In the genomic region with DNA sequence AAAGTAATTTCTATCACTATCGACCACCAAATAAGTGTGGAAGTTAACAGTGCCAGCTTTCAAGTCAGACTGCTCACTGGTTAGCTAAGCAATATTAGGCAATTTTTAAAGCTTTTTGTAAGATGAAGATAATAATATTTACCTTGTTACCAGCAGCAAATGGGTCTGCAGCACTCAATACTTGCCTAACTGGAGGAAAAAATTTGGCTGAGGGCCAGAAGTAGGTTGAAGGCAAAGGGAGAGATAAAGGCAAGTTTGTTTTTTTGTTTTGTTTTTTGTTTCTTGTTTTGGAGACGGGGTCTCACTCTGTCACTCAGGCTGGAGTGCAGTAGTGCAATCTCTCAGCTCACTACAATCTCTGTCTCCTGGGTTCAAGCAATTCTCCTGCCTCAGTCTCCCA, we compare ENCODE assay signal across 34 cellular contexts.
"Had no signal": no experiment of that assay in that cellular context is flagged by ENCODE, and none has a peak within 500 bp of the region (broad histone marks: within the 10 kb centered on the region; RNA-seq: fewer than 3 reads in every experiment).

No MANE protein-coding gene starts in this region.

- H3K9me3 ChIP-seq: body of pancreas, breast epithelium had no signal

- ATAC-seq: activated CD8-positive, alpha-beta T cell treated with anti-CD3 and anti-CD28 coated beads for 36 hours; activated naive CD4-positive, alpha-beta T cell treated with anti-CD3 and anti-CD28 coated beads, Interleukin-2, amount 50 U/mL, for 72 hours; activated T-cell treated with anti-CD3 and anti-CD28 coated beads, Interleukin-2, amount 50 U/mL, for 4 hours; activated T-cell treated with anti-CD3 and anti-CD28 coated beads, Interleukin-2, amount 50 U/mL, for 72 hours; activated T-helper 17 cell treated with anti-CD3 and anti-CD28 coated beads, Interleukin-2, amount 50 U/mL, for 72 hours; body of pancreas had no signal

- DNase-seq: activated B cell treated with CpG ODN at 0.5 μM for 24 hours; activated CD4-positive, alpha-beta memory T cell treated with anti-CD3 and anti-CD28 coated beads for 36 hours; activated CD4-positive, alpha-beta T cell treated with anti-CD3 and anti-CD28 coated beads for 4 hours; activated CD4-positive, alpha-beta T cell treated with anti-CD3 and anti-CD28 coated beads, Interleukin-2, amount 10 ng/mL, durations not matched to agents 24 days and 14 days; activated CD4-positive, alpha-beta T cell treated with anti-CD3 and anti-CD28 coated beads, Interleukin-2, amount 50 U/mL, for 1 hour; activated CD4-positive, alpha-beta T cell treated with anti-CD3 and anti-CD28 coated beads, Interleukin-2, amount 50 U/mL, for 4 hours; activated CD4-positive, CD25-positive, alpha-beta regulatory T cell treated with anti-CD3 and anti-CD28 coated beads, Interleukin-2, amount 50 U/mL, for 72 hours; activated CD8-positive, alpha-beta memory T cell treated with anti-CD3 and anti-CD28 coated beads, Interleukin-2, amount 50 U/mL, for 4 hours; activated CD8-positive, alpha-beta T cell treated with anti-CD3 and anti-CD28 coated beads for 36 hours; activated effector memory CD4-positive, alpha-beta T cell treated with anti-CD3 and anti-CD28 coated beads, Interleukin-2, amount 50 U/mL, for 16 hours; activated gamma-delta T cell treated with Interleukin-2 at 50 U/mL for 16 hours; activated naive CD4-positive, alpha-beta T cell; activated naive CD4-positive, alpha-beta T cell treated with anti-CD3 and anti-CD28 coated beads for 36 hours; activated naive CD4-positive, alpha-beta T cell treated with anti-CD3 and anti-CD28 coated beads, Interleukin-2, amount 50 U/mL, for 16 hours; activated naive CD8-positive, alpha-beta T cell treated with anti-CD3 and anti-CD28 coated beads for 36 hours; activated T-cell treated with anti-CD3 and anti-CD28 coated beads for 4 hours; activated T-cell treated with anti-CD3 and anti-CD28 coated beads, Interleukin-2, amount 50 U/mL, for 1 hour; activated T-cell treated with anti-CD3 and anti-CD28 coated beads, Interleukin-2, amount 50 U/mL, for 4 hours; activated T-cell treated with anti-CD3 and anti-CD28 coated beads, Interleukin-2, amount 50 U/mL, for 72 hours; adrenal gland; amniotic stem cell; aorta; body of pancreas; brain microvascular endothelial cell; central memory CD4-positive, alpha-beta T cell; T-helper 2 cell; T-helper 9 cell had no signal

- H3K4me1 ChIP-seq: adrenal gland, body of pancreas, breast epithelium had no signal

- H3K27me3 ChIP-seq: adrenal gland, body of pancreas, brain microvascular endothelial cell, breast epithelium had no signal

- H3K4me3 ChIP-seq: adrenal gland, body of pancreas, breast epithelium had no signal

- H3K9me3 Mint-ChIP-seq: activated CD4-positive, alpha-beta T cell treated with anti-CD3 and anti-CD28 coated beads, Interleukin-2, amount 10 ng/mL, durations not matched to agents 24 days and 14 days; activated T-helper 1 cell treated with anti-CD3 and anti-CD28 coated beads, Interleukin-12 subunit alpha, Interleukin-12 subunit beta, Interleukin-2, Interleukin-4 antibody, amounts not matched to agents 30 ng/mL and 10 ng/mL and 1 ng/mL, durations not matched to agents 14 hours and 24 hours and 36 hours; T-helper 1 cell treated with Interleukin-12 subunit alpha and Interleukin-12 subunit beta and Interleukin-4 antibody, amounts not matched to agents 30 μg/mL and 1 μg/mL, for 36 hours had no signal

- H3K4me3 Mint-ChIP-seq: activated B cell treated with CpG ODN at 0.5 μM for 24 hours; activated CD4-positive, alpha-beta memory T cell treated with anti-CD3 and anti-CD28 coated beads for 36 hours; activated CD4-positive, alpha-beta T cell treated with anti-CD3 and anti-CD28 coated beads, Interleukin-2, amount 10 ng/mL, durations not matched to agents 24 days and 14 days; activated CD8-positive, alpha-beta T cell treated with anti-CD3 and anti-CD28 coated beads for 36 hours; activated naive CD4-positive, alpha-beta T cell treated with anti-CD3 and anti-CD28 coated beads for 36 hours; activated naive CD8-positive, alpha-beta T cell treated with anti-CD3 and anti-CD28 coated beads for 36 hours; activated T-cell treated with anti-CD3 and anti-CD28 coated beads, Interleukin-2, amount 50 U/mL, for 4 hours; activated T-cell treated with anti-CD3 and anti-CD28 coated beads, Interleukin-2, amount 50 U/mL, for 72 hours; activated T-helper 1 cell treated with anti-CD3 and anti-CD28 coated beads, Interleukin-12 subunit alpha, Interleukin-12 subunit beta, Interleukin-2, Interleukin-4 antibody, amounts not matched to agents 30 ng/mL and 10 ng/mL and 1 ng/mL, durations not matched to agents 14 hours and 24 hours and 36 hours; activated T-helper 17 cell treated with anti-CD3 and anti-CD28 coated beads, Interleukin-2, amount 50 U/mL, for 72 hours; T-helper 1 cell treated with Interleukin-12 subunit alpha and Interleukin-12 subunit beta and Interleukin-4 antibody, amounts not matched to agents 30 μg/mL and 1 μg/mL, for 36 hours; T-helper 2 cell treated with Interferon-gamma antibody and Interleukin-4, amounts not matched to agents 5 μg/mL and 100 μg/mL, for 36 hours had no signal

- H3K27me3 Mint-ChIP-seq: activated B cell treated with CpG ODN at 0.5 μM for 24 hours; activated CD4-positive, alpha-beta memory T cell treated with anti-CD3 and anti-CD28 coated beads for 36 hours; activated CD4-positive, alpha-beta T cell treated with anti-CD3 and anti-CD28 coated beads, Interleukin-2, amount 10 ng/mL, durations not matched to agents 24 days and 14 days; activated CD8-positive, alpha-beta T cell treated with anti-CD3 and anti-CD28 coated beads for 36 hours; activated naive CD8-positive, alpha-beta T cell treated with anti-CD3 and anti-CD28 coated beads for 36 hours; activated T-helper 17 cell treated with anti-CD3 and anti-CD28 coated beads, Interleukin-2, amount 50 U/mL, for 72 hours had no signal

- H3K36me3 Mint-ChIP-seq: activated CD4-positive, alpha-beta memory T cell treated with anti-CD3 and anti-CD28 coated beads for 36 hours; activated naive CD4-positive, alpha-beta T cell treated with anti-CD3 and anti-CD28 coated beads, Interleukin-2, amount 50 U/mL, for 72 hours; activated naive CD8-positive, alpha-beta T cell treated with anti-CD3 and anti-CD28 coated beads for 36 hours had no signal

- H3K4me1 Mint-ChIP-seq: activated B cell treated with CpG ODN at 0.5 μM for 24 hours; activated CD4-positive, alpha-beta T cell treated with anti-CD3 and anti-CD28 coated beads, Interleukin-2, amount 10 ng/mL, durations not matched to agents 24 days and 14 days; activated naive CD8-positive, alpha-beta T cell treated with anti-CD3 and anti-CD28 coated beads for 36 hours; activated T-helper 17 cell treated with anti-CD3 and anti-CD28 coated beads, Interleukin-2, amount 50 U/mL, for 72 hours had no signal

- H3K36me3 ChIP-seq: adrenal gland, brain microvascular endothelial cell, breast epithelium had no signal

- H3K27ac ChIP-seq: adrenal gland, body of pancreas, brain microvascular endothelial cell, breast epithelium, VCaP had no signal

- H3K27ac Mint-ChIP-seq: activated B cell treated with CpG ODN at 0.5 μM for 24 hours; activated CD4-positive, alpha-beta memory T cell treated with anti-CD3 and anti-CD28 coated beads for 36 hours; activated CD4-positive, alpha-beta T cell treated with anti-CD3 and anti-CD28 coated beads, Interleukin-2, amount 10 ng/mL, durations not matched to agents 24 days and 14 days; activated CD8-positive, alpha-beta T cell treated with anti-CD3 and anti-CD28 coated beads for 36 hours; activated naive CD4-positive, alpha-beta T cell treated with anti-CD3 and anti-CD28 coated beads for 36 hours; activated naive CD4-positive, alpha-beta T cell treated with anti-CD3 and anti-CD28 coated beads, Interleukin-2, amount 50 U/mL, for 72 hours; activated naive CD8-positive, alpha-beta T cell treated with anti-CD3 and anti-CD28 coated beads for 36 hours; activated T-cell treated with anti-CD3 and anti-CD28 coated beads, Interleukin-2, amount 50 U/mL, for 72 hours; activated T-helper 1 cell treated with anti-CD3 and anti-CD28 coated beads, Interleukin-12 subunit alpha, Interleukin-12 subunit beta, Interleukin-2, Interleukin-4 antibody, amounts not matched to agents 30 ng/mL and 10 ng/mL and 1 ng/mL, durations not matched to agents 14 hours and 24 hours and 36 hours; activated T-helper 17 cell treated with anti-CD3 and anti-CD28 coated beads, Interleukin-2, amount 50 U/mL, for 72 hours; T-helper 1 cell treated with Interleukin-12 subunit alpha and Interleukin-12 subunit beta and Interleukin-4 antibody, amounts not matched to agents 30 μg/mL and 1 μg/mL, for 36 hours; T-helper 2 cell treated with Interferon-gamma antibody and Interleukin-4, amounts not matched to agents 5 μg/mL and 100 μg/mL, for 36 hours had no signal
